ENCODE assay signal across 1 cellular context in the genomic region with DNA sequence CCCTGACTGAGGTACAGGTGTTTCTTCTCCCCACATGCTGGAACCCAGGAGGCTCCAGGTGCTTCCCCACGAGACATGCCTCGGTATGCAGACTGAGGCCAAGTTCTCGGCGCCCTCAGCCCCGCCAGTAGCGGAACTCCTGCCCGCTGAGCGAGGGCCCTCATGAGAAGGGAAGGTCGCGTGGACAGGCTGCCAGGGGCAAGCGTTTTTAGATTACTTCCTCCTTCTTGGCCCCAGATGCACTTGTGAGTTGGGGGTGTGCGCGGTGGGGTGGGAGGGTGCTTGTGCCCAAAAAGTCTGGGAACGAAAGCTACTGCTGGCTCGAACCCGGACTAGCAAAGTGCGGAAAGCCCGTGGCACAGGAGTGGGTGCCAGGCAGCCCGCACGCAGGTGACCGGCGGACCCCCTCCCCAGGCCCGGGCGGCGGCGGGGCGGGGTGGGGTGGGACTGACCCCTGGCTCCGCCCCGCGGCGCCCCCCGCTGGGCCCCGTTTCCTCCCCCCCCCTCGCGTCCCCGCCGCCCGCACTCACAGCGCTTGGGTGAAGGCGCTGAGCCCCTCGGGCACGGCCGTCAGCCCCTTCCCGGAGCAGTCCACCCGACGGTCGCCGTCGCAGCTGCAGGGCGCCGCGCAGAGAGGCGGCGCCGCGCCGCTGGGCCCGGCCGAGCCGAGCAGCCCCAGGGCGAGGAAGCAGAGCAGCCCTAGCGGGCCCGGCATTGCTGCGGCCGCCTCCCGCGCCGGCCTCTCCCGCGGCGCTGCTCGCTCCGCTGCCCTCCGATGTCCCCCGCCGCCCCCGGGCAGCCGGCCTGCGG.
TF ChIP-seq lines count a peak whose summit lies in the region.

No MANE protein-coding gene starts in this region.

TF ChIP-seq in SK-N-SH, 30 proteins besides CTCF, POLR2A, EP300 and RAD21 (continued from another document):
- no peak for TF ChIP-seq IRF3 (IDR thresholded peaks at IDR 0.05; ENCODE audit: low read depth, low read length)
TF ChIP-seq in SK-N-SH: peak in this region for 0.
